ENCODE assay signal across 10 cellular contexts in the genomic region with DNA sequence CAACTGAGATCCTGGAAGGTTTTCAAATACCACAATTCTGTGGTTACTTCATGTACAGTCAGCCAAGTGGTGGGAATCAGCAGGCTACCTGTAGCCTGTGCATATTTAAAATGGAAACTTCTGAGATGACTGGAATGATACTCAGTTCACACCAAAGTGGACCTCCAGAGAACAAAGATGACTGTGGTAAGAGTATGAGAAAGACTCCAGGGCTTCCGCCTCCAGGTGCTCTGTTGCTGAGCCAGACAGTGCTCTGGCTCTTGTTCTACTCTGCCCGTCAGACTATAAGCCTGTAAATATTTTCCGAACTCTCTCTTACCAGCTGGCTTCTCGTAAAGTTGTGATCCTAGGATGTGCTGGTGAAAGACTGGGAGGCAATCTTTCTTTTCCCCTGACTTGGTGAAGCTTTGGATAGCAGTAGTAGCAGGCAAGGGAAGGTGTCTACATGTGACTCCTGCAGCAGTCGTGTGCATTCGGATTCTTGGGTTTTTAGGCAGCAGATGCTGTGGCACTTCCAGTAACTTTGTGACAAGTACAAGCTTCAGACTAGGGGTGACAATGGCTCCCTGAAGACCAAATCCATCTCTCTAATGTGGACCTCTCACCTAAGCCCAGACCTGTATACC. TPM values are rescaled to one million over a fixed set of nuclear protein-coding genes. Genes with fewer than 3 reads are reported as not detected.
DNase-seq lines count a peak whose midpoint lies in the region; ATAC-seq and TF ChIP-seq lines count a peak whose summit lies in the region.
"Had no signal": no experiment of that assay in that cellular context is flagged by ENCODE, and none has a peak within 500 bp of the region (broad histone marks: within the 10 kb centered on the region; RNA-seq: fewer than 3 reads in every experiment).

No MANE protein-coding gene starts in this region.

- H3K36me3 Mint-ChIP-seq in activated T-helper 17 cell treated with anti-CD3 and anti-CD28 coated beads, Interleukin-2, amount 50 U/mL, for 72 hours (ENCODE audit: low read depth): no peaks in the 10 kb centered on the region

- DNase-seq in stimulated activated CD4-positive, alpha-beta T cell treated with anti-CD3 and anti-CD28 coated beads, Interleukin-4, amount 100 ng/mL, for 24 hours: peak; percentile 55
- DNase-seq in stimulated activated CD4-positive, alpha-beta T cell treated with anti-CD3 and anti-CD28 coated beads, Interleukin-12 subunit alpha, Interleukin-12 subunit beta, amount 100 ng/mL, for 4 hours: no peak
- DNase-seq in upper lobe of right lung (no peak), posterior vena cava (ENCODE audit: low spot score) (no peak), erythroblast (lab: John Stamatoyannopoulos, UW) (no peak), NCI-H146 (lab: John Stamatoyannopoulos, UW) (no peak)
- DNase-seq: DMS53, mesendoderm had no signal

- H3K4me1 ChIP-seq in upper lobe of right lung: peaks cover 20% of the 10 kb centered on the region

- H3K36me3 ChIP-seq in upper lobe of right lung: peaks cover 20% of the 10 kb centered on the region

- no peaks in the 10 kb centered on the region for H3K27me3 Mint-ChIP-seq in activated T-helper 17 cell treated with anti-CD3 and anti-CD28 coated beads, Interleukin-2, amount 50 U/mL, for 72 hours

- peak overlapping the region; percentile 53 for H3K4me3 Mint-ChIP-seq in activated T-helper 17 cell treated with anti-CD3 and anti-CD28 coated beads, Interleukin-2, amount 50 U/mL, for 72 hours

- no peaks in the 10 kb centered on the region for H3K9me3 Mint-ChIP-seq in activated T-helper 17 cell treated with anti-CD3 and anti-CD28 coated beads, Interleukin-2, amount 50 U/mL, for 72 hours

- H3K4me1 Mint-ChIP-seq in activated T-helper 17 cell treated with anti-CD3 and anti-CD28 coated beads, Interleukin-2, amount 50 U/mL, for 72 hours: peaks cover 28% of the 10 kb centered on the region

- ATAC-seq in HG02840 (IDR thresholded peaks at IDR 0.05; ENCODE audit: low FRiP score, unreplicated experiment) (peak; percentile 53), upper lobe of right lung (peak; percentile 28)
- ATAC-seq in activated T-helper 17 cell treated with anti-CD3 and anti-CD28 coated beads, Interleukin-2, amount 50 U/mL, for 72 hours (replicated peaks): peak; percentile 92

- H3K27ac Mint-ChIP-seq in activated T-helper 17 cell treated with anti-CD3 and anti-CD28 coated beads, Interleukin-2, amount 50 U/mL, for 72 hours: peak overlapping the region; percentile 35

- intact Hi-C loops in upper lobe of right lung (cut with DNase I) (no loop called here), posterior vena cava (cut with DNase I) (no loop called here)

- H3K9me3 ChIP-seq in upper lobe of right lung: no peaks in the 10 kb centered on the region

- H3K4me3 ChIP-seq in upper lobe of right lung: no peak overlapping the region

- H3K27me3 ChIP-seq in upper lobe of right lung: no peaks in the 10 kb centered on the region

- no peak for TF ChIP-seq POLR2A in erythroblast (IDR thresholded peaks at IDR 0.05; ENCODE audit: low read length)

- no peak overlapping the region for H3K27ac ChIP-seq in upper lobe of right lung

- TF ChIP-seq CTCF in upper lobe of right lung (IDR thresholded peaks at IDR 0.05): no peak

RNA-seq across cellular contexts. Expression of gene ST3GAL5, which starts 23.1 kb away (rescaled TPM):
- total RNA-seq in activated T-helper 17 cell treated with anti-CD3 and anti-CD28 coated beads, Interleukin-2, amount 50 U/mL, for 72 hours: 10 to 100 TPM in 1 of 2 donors, 1 to 10 TPM in 1; 7.6 to 13.7 TPM
- total RNA-seq in upper lobe of right lung (76.7 TPM), posterior vena cava (10 to 100 TPM; 20.4 to 23.5 TPM)

Comparison
In these comparisons a context has a peak if more than half of its experiments do, and no peak if none do; other contexts are left out.
1. ATAC-seq: peak in every context shown above with its lines; median percentile 92 in activated T-helper 17 cell treated with anti-CD3 and anti-CD28 coated beads, Interleukin-2, amount 50 U/mL, for 72 hours; 53 in HG02840; 28 in upper lobe of right lung.